Comparison of ENCODE assay signal across 10 cellular contexts in the genomic region with DNA sequence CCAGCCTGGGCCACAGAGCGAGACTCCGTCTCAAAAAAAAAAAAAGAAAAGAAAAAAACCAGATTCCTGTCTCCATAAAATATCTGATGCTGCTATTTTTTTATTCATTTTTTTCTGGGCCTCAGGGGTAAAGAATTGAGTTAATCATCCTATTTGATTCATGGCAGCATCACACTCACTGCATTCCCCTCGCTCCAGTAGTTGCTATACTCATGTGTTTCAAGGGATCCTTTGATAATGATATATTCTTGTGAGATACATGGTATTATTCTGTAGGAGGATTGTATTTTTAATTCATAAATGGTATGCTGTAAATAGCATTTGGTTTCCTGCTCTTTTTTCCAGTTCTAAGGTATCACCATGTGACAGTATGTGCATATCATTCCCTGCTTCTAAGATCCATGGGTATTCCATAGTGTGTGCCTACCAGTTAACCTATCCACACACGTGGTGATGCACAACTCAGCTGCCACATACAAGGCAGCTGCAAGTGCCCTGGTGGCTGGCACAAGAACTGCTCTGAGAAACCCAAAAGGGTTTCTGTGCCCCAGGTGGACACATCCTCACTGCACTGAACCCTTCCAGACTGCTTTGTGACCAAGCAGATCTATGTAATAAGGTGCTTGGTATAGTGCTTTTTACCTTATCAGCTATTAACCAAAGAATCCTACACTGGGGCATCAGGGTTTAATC.
DNase-seq lines count a peak whose midpoint lies in the region; ATAC-seq, FAIRE-seq and TF ChIP-seq lines count a peak whose summit lies in the region.
"Had no signal": no experiment of that assay in that cellular context is flagged by ENCODE, and none has a peak within 500 bp of the region (broad histone marks: within the 10 kb centered on the region; RNA-seq: fewer than 3 reads in every experiment).

No MANE protein-coding gene starts in this region.

- TF ChIP-seq POLR2A in endothelial cell of umbilical vein (IDR thresholded peaks at IDR 0.05; ENCODE audit: low read depth, low read length), result no peak

- H4K20me1 ChIP-seq in endothelial cell of umbilical vein (replicated peaks; ENCODE audit: control insufficient read depth, extremely low read depth, insufficient read depth, low read length), result no peaks in the 10 kb centered on the region

- WGBS in pancreas, 2 donors, result 82 to 83% methylated on average over 4 of the region's 4 CpGs

- dilution Hi-C loops in endothelial cell of umbilical vein (cut with MboI; ENCODE audit: extremely low pct_ligation_motif_present, low sequenced_read_pairs), result no loop called here

- no peaks in the 10 kb centered on the region for H3K9me1 ChIP-seq in endothelial cell of umbilical vein (replicated peaks; ENCODE audit: control insufficient read depth, extremely low read depth, insufficient read depth, low read length)

- H3K9me3 ChIP-seq in endothelial cell of umbilical vein (replicated peaks; ENCODE audit: control insufficient read depth, insufficient read depth, low read length) (no peaks in the 10 kb centered on the region), pancreas (no peaks in the 10 kb centered on the region)

- POLR2A ChIA-PET in endothelial cell of umbilical vein (lab: Charles Lee), result interaction anchor here (1.5 kb wide), 1 partner anchor 75 kb away, joined by 3 read pairs; the partner anchor contains the start of gene ZFP36L1

- no peak overlapping the region for H2AFZ ChIP-seq in endothelial cell of umbilical vein (ENCODE audit: low read depth, low read length)

- H3K27ac ChIP-seq in endothelial cell of umbilical vein (ENCODE audit: insufficient read depth, low read depth, low read length) (no peak overlapping the region), pancreas (no peak overlapping the region)

- H3K27me3 ChIP-seq in endothelial cell of umbilical vein (ENCODE audit: control insufficient read depth in 2 of 2, insufficient read depth in 2 of 2, low read length in 2 of 2) (no peaks in the 10 kb centered on the region), pancreas (no peaks in the 10 kb centered on the region)

- BruUV-seq in endothelial cell of umbilical vein (replicated peaks; lab: Mats Ljungman, UMichigan), result no TSS peak

- intact Hi-C loops in endothelial cell of umbilical vein (cut with micrococcal nuclease), result no loop called here
- intact Hi-C loops in pancreas (cut with DNase I), result no loop called here

- DNase-seq in NCI-H69 (lab: John Stamatoyannopoulos, UW) (peak; percentile 34), endothelial cell of umbilical vein (ENCODE audit: low read depth, low spot score) (no peak), pancreas (peak in 1 of 6 donors; percentile 11), NCI-H2196 treated with DMSO at 0.1 percent for 48 hours (lab: John Stamatoyannopoulos, UW; ENCODE audit: unreplicated experiment) (no peak), NCI-H510A treated with DMSO at 0.1 percent for 48 hours (lab: John Stamatoyannopoulos, UW) (no peak)
- DNase-seq: activated CD4-positive, alpha-beta T cell treated with anti-CD3 and anti-CD28 coated beads, Interleukin-2, amount 50 U/mL, for 4 hours; NCI-H345; stimulated activated CD4-positive, alpha-beta T cell treated with anti-CD3 and anti-CD28 coated beads, Interleukin-4, amount 100 ng/mL, for 4 hours had no signal

- CTCF ChIA-PET in endothelial cell of umbilical vein (lab: Charles Lee), result interaction anchor here (1.0 to 2.1 kb wide), 7 partner anchors 10 to 107 kb away, joined by 3 to 6 read pairs (median 4); no protein-coding TSS in a partner anchor

- no peak overlapping the region for H3K4me3 ChIP-seq in endothelial cell of umbilical vein (replicated peaks in 1 of 3; ENCODE audit: insufficient read depth in 1 of 3, low read depth in 1 of 3, low read length in 3 of 3)
- H3K4me3 ChIP-seq in pancreas, result no peak overlapping the region

- H3K79me2 ChIP-seq in endothelial cell of umbilical vein (ENCODE audit: control insufficient read depth, insufficient read depth, low read length), result no peaks in the 10 kb centered on the region

- H3K9ac ChIP-seq in endothelial cell of umbilical vein (replicated peaks; ENCODE audit: extremely low read depth, insufficient read depth, low read length), result no peak overlapping the region

- TF ChIP-seq CTCF in GM12872 (IDR thresholded peaks at IDR 0.05; ENCODE audit: insufficient read depth, low read depth, low read length) (peak; percentile 78), endothelial cell of umbilical vein (IDR thresholded peaks at IDR 0.05; ENCODE audit: extremely low read depth in 1 of 2, insufficient read depth in 1 of 2, low read depth in 1 of 2, low read length in 2 of 2) (peak; percentile 43 to 46), pancreas (IDR thresholded peaks at IDR 0.05) (peak in 1 of 4 donors; percentile 14)

- ATAC-seq in pancreas (peak in 3 of 4 donors; percentile 14 to 43 (median 43)), HG02623 (IDR thresholded peaks at IDR 0.05; ENCODE audit: unreplicated experiment) (no peak)

- H3K36me3 ChIP-seq in endothelial cell of umbilical vein (ENCODE audit: control insufficient read depth in 2 of 2, extremely low read depth in 1 of 2, insufficient read depth in 2 of 2, low read length in 2 of 2), result no peaks in the 10 kb centered on the region
- H3K36me3 ChIP-seq in pancreas, result no peaks in the 10 kb centered on the region

- H3K4me1 ChIP-seq in endothelial cell of umbilical vein (ENCODE audit: control insufficient read depth, extremely low read depth, insufficient read depth, low read length) (no peaks in the 10 kb centered on the region), pancreas (peaks cover 0 to under 1% (median 0%) of the 10 kb centered on the region in 3 donors)

- no peak overlapping the region for H3K4me2 ChIP-seq in endothelial cell of umbilical vein (ENCODE audit: insufficient read depth, low read length)

- no peak for FAIRE-seq in endothelial cell of umbilical vein (lab: Jason Lieb, UNC)
- no peak for FAIRE-seq in pancreas (lab: Jason Lieb, UNC)

TF ChIP-seq in endothelial cell of umbilical vein, 7 proteins besides CTCF, POLR2A, EP300 and RAD21:
- TF ChIP-seq EZH2 (IDR thresholded peaks at IDR 0.05; ENCODE audit: borderline replicate concordance, low read depth, low read length, severe bottlenecking), result no peak
TF ChIP-seq in endothelial cell of umbilical vein: peak in this region for 0.
